Comparison of ENCODE assay signal across 21 cellular contexts in the genomic region with DNA sequence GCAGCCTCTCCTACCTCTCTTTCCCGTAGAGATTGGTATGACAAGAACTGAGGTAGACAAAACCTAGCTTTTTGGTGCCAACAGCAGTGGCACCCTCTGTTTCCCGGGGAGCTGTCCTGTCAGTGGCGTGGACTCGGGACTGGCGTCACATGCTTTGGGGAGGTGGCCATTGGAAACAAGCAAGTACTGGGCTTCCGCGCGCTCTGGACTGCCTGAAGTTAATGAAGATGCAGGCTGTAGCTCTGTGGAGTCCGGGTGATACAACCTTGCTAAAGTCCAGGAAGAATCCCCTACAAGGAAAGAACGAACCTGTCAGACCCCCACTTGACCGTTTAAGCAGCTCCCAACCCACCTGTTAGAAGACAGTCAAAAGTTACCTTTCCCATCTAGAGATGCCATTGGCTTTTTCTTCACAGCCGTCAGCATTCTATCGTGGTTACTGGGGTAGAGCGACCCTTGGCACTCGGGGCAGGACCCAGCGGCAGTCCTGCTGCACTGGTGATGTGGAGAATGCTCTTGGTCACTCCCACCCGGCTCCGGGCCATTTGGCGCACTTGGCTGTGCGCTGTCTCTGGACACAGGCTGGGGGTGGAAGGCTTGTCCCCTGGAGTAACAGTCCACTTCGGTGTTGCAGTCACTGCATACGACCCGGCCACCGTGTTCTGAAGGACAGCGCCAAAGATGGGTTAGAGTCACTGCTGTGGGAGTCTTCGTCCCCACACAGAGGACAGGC.
"Had no signal": no experiment of that assay in that cellular context is flagged by ENCODE, and none has a peak within 500 bp of the region (broad histone marks: within the 10 kb centered on the region; RNA-seq: fewer than 3 reads in every experiment).

No MANE protein-coding gene starts in this region.

- H3K4me3 Mint-ChIP-seq: activated naive CD4-positive, alpha-beta T cell treated with anti-CD3 and anti-CD28 coated beads, Interleukin-2, amount 50 U/mL, for 24 hours; natural killer cell treated with Interleukin-12 subunit alpha and Interleukin-12 subunit beta and Interleukin-15 and Interleukin-18, amount 100 ng/mL, for 72 hours; stimulated activated naive CD8-positive, alpha-beta T cell treated with anti-CD3 and anti-CD28 coated beads, Interleukin-15, Interleukin-2, amounts not matched to agents 100 ng/mL and 50 ng/mL, for 24 hours; WTC11 had no signal

- H3K4me1 ChIP-seq: breast epithelium, suprapubic skin, uterus had no signal

- H3K36me3 ChIP-seq: uterus had no signal

- H3K27me3 ChIP-seq: breast epithelium, heart left ventricle, pancreas, right atrium auricular region, suprapubic skin, tibial nerve, uterus had no signal

- H3K27ac ChIP-seq: breast epithelium, coronary artery, epithelial cell of prostate, pancreas, right atrium auricular region, suprapubic skin, tibial nerve, uterus had no signal

- H3K4me3 ChIP-seq: breast epithelium, coronary artery, heart left ventricle, pancreas, psoas muscle, right atrium auricular region, suprapubic skin, tibial nerve, uterus had no signal

- H3K9me3 ChIP-seq: breast epithelium, heart left ventricle, pancreas, psoas muscle, right atrium auricular region, suprapubic skin, tibial nerve, uterus had no signal

- ATAC-seq: heart left ventricle; left cardiac atrium; natural killer cell treated with Interleukin-12 subunit alpha and Interleukin-12 subunit beta and Interleukin-15 and Interleukin-18, amount 100 ng/mL, for 72 hours; pancreas; psoas muscle; WTC11 had no signal

- H3K27ac Mint-ChIP-seq: natural killer cell treated with Interleukin-12 subunit alpha and Interleukin-12 subunit beta and Interleukin-15 and Interleukin-18, amount 100 ng/mL, for 72 hours; stimulated activated naive CD8-positive, alpha-beta T cell treated with anti-CD3 and anti-CD28 coated beads, Interleukin-15, Interleukin-2, amounts not matched to agents 100 ng/mL and 50 ng/mL, for 24 hours had no signal

- H3K27me3 Mint-ChIP-seq: activated naive CD4-positive, alpha-beta T cell treated with anti-CD3 and anti-CD28 coated beads, Interleukin-2, amount 50 U/mL, for 24 hours; natural killer cell treated with Interleukin-12 subunit alpha and Interleukin-12 subunit beta and Interleukin-15 and Interleukin-18, amount 100 ng/mL, for 72 hours; stimulated activated naive CD8-positive, alpha-beta T cell treated with anti-CD3 and anti-CD28 coated beads, Interleukin-15, Interleukin-2, amounts not matched to agents 100 ng/mL and 50 ng/mL, for 24 hours had no signal

- DNase-seq: activated CD4-positive, alpha-beta T cell treated with anti-CD3 and anti-CD28 coated beads, Interleukin-2, amount 50 U/mL, for 48 hours; activated gamma-delta T cell; amniotic stem cell; cerebellar nuclear complex; heart left ventricle; left cardiac atrium; midbrain; pancreas; psoas muscle; stimulated activated CD4-positive, alpha-beta T cell treated with anti-CD3 and anti-CD28 coated beads, Interleukin-4, amount 100 ng/mL, for 4 hours; uterus had no signal

- H3K9me3 Mint-ChIP-seq: activated naive CD4-positive, alpha-beta T cell treated with anti-CD3 and anti-CD28 coated beads, Interleukin-2, amount 50 U/mL, for 24 hours; natural killer cell treated with Interleukin-12 subunit alpha and Interleukin-12 subunit beta and Interleukin-15 and Interleukin-18, amount 100 ng/mL, for 72 hours; stimulated activated naive CD8-positive, alpha-beta T cell treated with anti-CD3 and anti-CD28 coated beads, Interleukin-15, Interleukin-2, amounts not matched to agents 100 ng/mL and 50 ng/mL, for 24 hours; WTC11 had no signal
